Comparison of ENCODE assay signal across 1 cellular context in the genomic region with DNA sequence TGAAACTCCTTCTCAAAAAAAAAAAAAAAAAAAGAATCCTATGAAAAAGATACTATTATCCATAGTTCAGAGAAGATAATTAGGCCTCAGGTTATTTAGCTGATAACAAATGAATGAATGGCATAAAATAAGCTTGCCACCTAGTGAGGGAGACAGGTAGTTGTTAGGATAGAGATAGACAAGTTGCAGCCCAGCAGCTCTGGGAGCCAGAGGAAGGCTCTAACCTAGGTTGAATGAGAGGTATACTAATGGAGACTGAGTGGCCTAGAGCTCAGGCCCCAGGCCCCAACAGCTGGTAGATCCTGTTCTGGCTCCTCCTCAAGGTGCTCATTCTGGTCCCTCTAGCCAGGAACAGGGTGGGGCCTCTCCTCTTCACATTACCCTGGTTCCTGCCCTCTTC.
TF ChIP-seq lines count a peak whose summit lies in the region.

No MANE protein-coding gene starts in this region.

TF ChIP-seq in K562, 482 proteins besides CTCF, POLR2A, EP300 and RAD21:
- no peak for TF ChIP-seq NCOA4 (IDR thresholded peaks at IDR 0.05; ENCODE audit: partially characterized antibody)
- no peak for TF ChIP-seq SMARCA5 (IDR thresholded peaks at IDR 0.05)
- TF ChIP-seq, protein P1, sequence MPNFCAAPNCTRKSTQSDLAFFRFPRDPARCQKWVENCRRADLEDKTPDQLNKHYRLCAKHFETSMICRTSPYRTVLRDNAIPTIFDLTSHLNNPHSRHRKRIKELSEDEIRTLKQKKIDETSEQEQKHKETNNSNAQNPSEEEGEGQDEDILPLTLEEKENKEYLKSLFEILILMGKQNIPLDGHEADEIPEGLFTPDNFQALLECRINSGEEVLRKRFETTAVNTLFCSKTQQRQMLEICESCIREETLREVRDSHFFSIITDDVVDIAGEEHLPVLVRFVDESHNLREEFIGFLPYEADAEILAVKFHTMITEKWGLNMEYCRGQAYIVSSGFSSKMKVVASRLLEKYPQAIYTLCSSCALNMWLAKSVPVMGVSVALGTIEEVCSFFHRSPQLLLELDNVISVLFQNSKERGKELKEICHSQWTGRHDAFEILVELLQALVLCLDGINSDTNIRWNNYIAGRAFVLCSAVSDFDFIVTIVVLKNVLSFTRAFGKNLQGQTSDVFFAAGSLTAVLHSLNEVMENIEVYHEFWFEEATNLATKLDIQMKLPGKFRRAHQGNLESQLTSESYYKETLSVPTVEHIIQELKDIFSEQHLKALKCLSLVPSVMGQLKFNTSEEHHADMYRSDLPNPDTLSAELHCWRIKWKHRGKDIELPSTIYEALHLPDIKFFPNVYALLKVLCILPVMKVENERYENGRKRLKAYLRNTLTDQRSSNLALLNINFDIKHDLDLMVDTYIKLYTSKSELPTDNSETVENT (CRISPR knock-in tag; IDR thresholded peaks at IDR 0.05) = no peak
